ENCODE assay signal across 25 cellular contexts in the genomic region with DNA sequence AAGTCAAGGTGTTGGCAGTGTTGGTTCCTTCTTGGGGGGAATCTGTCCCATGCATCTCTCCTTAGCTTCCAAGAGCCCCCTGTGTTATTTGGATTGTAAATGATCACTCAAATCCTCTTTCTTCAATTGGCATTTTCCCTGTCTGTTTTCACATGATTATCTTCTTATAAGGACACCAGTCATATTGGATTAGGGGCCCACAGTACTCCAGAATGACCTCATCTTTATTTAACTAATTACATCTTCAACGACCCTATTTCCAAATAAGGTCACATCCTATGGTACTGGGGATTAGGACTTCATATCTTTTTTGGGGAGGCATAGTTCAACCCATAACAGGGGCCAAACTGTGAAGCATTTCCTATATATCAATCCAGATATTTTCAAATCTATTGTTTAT. TPM values are rescaled to one million over a fixed set of nuclear protein-coding genes. Genes with fewer than 3 reads are reported as not detected.
DNase-seq lines count a peak whose midpoint lies in the region; ATAC-seq, FAIRE-seq and TF ChIP-seq lines count a peak whose summit lies in the region.
"Had no signal": no experiment of that assay in that cellular context is flagged by ENCODE, and none has a peak within 500 bp of the region (broad histone marks: within the 10 kb centered on the region; RNA-seq: fewer than 3 reads in every experiment).

No MANE protein-coding gene starts in this region.

- TF ChIP-seq RAD21 in HepG2 (CRISPR knock-in tag; IDR thresholded peaks at IDR 0.05) (no peak), K562 (CRISPR knock-in tag; conservative IDR thresholded peaks at IDR 0.05 in 1 of 2, IDR thresholded peaks at IDR 0.05 in 1 of 2) (no peak)

- H3K27ac ChIP-seq in HepG2 (ENCODE audit: extremely low read length, insufficient read depth, low read length) (no peak overlapping the region), right lobe of liver (no peak overlapping the region), K562 (ENCODE audit: extremely low read depth, low read depth, low read length) (no peak overlapping the region)
- H3K27ac ChIP-seq: A549; BLaER1 treated with 17β-estradiol and CSF1 and Interleukin-3, amounts not matched to agents 10 nM and 100 nM had no signal

- H2AFZ ChIP-seq in HepG2 (ENCODE audit: low read length) (no peak overlapping the region), K562 (ENCODE audit: low read depth, low read length) (no peak overlapping the region)
- H2AFZ ChIP-seq: GM23338 had no signal

- H3K36me3 ChIP-seq in HepG2 (replicated peaks in 1 of 2; ENCODE audit: control insufficient read depth in 1 of 2, insufficient read depth in 2 of 2, low read length in 2 of 2), result peaks cover 6 to 14% of the 10 kb centered on the region in 2 experiments; a peak in 3 of 5 replicates
- peaks cover 0 to 2% (median 0%) of the 10 kb centered on the region in 4 donors for H3K36me3 ChIP-seq in right lobe of liver
- H3K36me3 ChIP-seq in K562 (ENCODE audit: control insufficient read depth, insufficient read depth, low read length), result 0 out of 3 replicates have a peak, but pooled peaks cover 13% of the 10 kb centered on the region
- H3K36me3 ChIP-seq: BE2C had no signal

- WGBS in HepG2 (ENCODE audit: low lambda C conversion rate), result 62% methylated on average over 1 of the region's 1 CpG
- 44% methylated on average over 1 of the region's 1 CpG for WGBS in right lobe of liver (ENCODE audit: insufficient coverage, low coverage, low lambda C conversion rate, missing lambda C conversion rate)
- 11% methylated on average over 1 of the region's 1 CpG for whole genome bisulfite sequencing in K562 (ENCODE audit: insufficient coverage, low coverage, missing lambda C conversion rate)

- BruUV-seq in HepG2 (replicated peaks; lab: Mats Ljungman, UMichigan) (no TSS peak), K562 (replicated peaks; lab: Mats Ljungman, UMichigan) (no TSS peak)

- CTCF ChIA-PET in HepG2 (lab: Yijun Ruan, JAX; ENCODE audit: low intra/inter-chr PET ratio, low total read pairs), result no interaction called here
- CTCF ChIA-PET in K562 (lab: Yijun Ruan, JAX; ENCODE audit: low intra/inter-chr PET ratio), result no interaction called here

- H3K27me3 ChIP-seq in HepG2 (ENCODE audit: control insufficient read depth in 1 of 2, insufficient read depth in 2 of 2, low read length in 2 of 2) (no peaks in the 10 kb centered on the region), right lobe of liver (no peaks in the 10 kb centered on the region), K562 (ENCODE audit: control insufficient read depth in 2 of 2, insufficient read depth in 2 of 2, low read length in 2 of 2) (no peaks in the 10 kb centered on the region)
- H3K27me3 ChIP-seq: BE2C; BLaER1 treated with 17β-estradiol and CSF1 and Interleukin-3, amounts not matched to agents 10 nM and 100 nM had no signal

- no peaks in the 10 kb centered on the region for H3K4me1 ChIP-seq in HepG2 (ENCODE audit: insufficient read depth, low read length)
- H3K4me1 ChIP-seq in right lobe of liver, result no peaks in the 10 kb centered on the region
- H3K4me1 ChIP-seq in K562 (replicated peaks in 1 of 2; ENCODE audit: control insufficient read depth in 2 of 2, insufficient read depth in 2 of 2, low read length in 2 of 2), result no peaks in the 10 kb centered on the region
- H3K4me1 ChIP-seq: BE2C had no signal

- H3K4me3 ChIP-seq in HepG2 (replicated peaks in 1 of 3; ENCODE audit: insufficient read depth in 1 of 3, low read depth in 2 of 3, low read length in 3 of 3), result no peak overlapping the region
- no peak overlapping the region for H3K4me3 ChIP-seq in right lobe of liver
- no peak overlapping the region for H3K4me3 ChIP-seq in K562
- H3K4me3 ChIP-seq: A549; BLaER1 treated with 17β-estradiol and CSF1 and Interleukin-3, amounts not matched to agents 10 nM and 100 nM; GM12878; GM23338 had no signal

- FAIRE-seq in HepG2 (lab: Jason Lieb, UNC) (no peak), K562 (lab: Jason Lieb, UNC) (no peak), RCC 7860 (lab: Jason Lieb, UNC) (no peak)
- FAIRE-seq: A549, D721Med, GM12878, GM19239, H54 had no signal

- in situ Hi-C loops in HepG2 (cut with HindIII; ENCODE audit: extremely low pct_ligation_motif_present, low pct_unique_long_range_greater_than_20kb), result no loop called here
- in situ Hi-C loops in K562 (cut with MboI), result no loop called here

- H3K4me2 ChIP-seq in HepG2 (ENCODE audit: low read depth, low read length) (no peak overlapping the region), K562 (ENCODE audit: insufficient read depth, low read length) (no peak overlapping the region)
- H3K4me2 ChIP-seq: A549; BLaER1 treated with 17β-estradiol and CSF1 and Interleukin-3, amounts not matched to agents 10 nM and 100 nM; GM23338 had no signal

- TF ChIP-seq EP300 in HepG2 (IDR thresholded peaks at IDR 0.05; ENCODE audit: low read depth in 2 of 2, low read length in 2 of 2), result no peak
- no peak for TF ChIP-seq EP300 in HepG2 (CRISPR knock-in tag; IDR thresholded peaks at IDR 0.05; ENCODE audit: borderline replicate concordance)
- TF ChIP-seq EP300 in K562 (IDR thresholded peaks at IDR 0.05; ENCODE audit: low read length), result no peak

- POLR2A ChIA-PET in HepG2 (lab: Yijun Ruan, JAX), result no interaction called here
- POLR2A ChIA-PET in K562 (lab: Yijun Ruan, JAX), result no interaction called here

- DNase-seq in HepG2 (ENCODE audit: low spot score) (no peak), right lobe of liver (no peak), NCI-H82 treated with DMSO at 0.1 percent for 48 hours (lab: John Stamatoyannopoulos, UW; ENCODE audit: unreplicated experiment) (peak; percentile 96), K562 (ENCODE audit: extremely low read depth in 1 of 4, low spot score in 3 of 4) (no peak), cardiac septum (ENCODE audit: low spot score) (no peak), RCC 7860 (ENCODE audit: low spot score) (no peak)
- DNase-seq: 8988T; ACHN; AML-193; BE2C; CD4-positive, alpha-beta T cell; CD8-positive, alpha-beta memory T cell; DMS 273 treated with DMSO at 0.1 percent for 48 hours; DMS79; EL; GDM1; HCEC 1CT had no signal

- TF ChIP-seq CTCF in HepG2 (CRISPR knock-in tag; IDR thresholded peaks at IDR 0.05) (no peak), right lobe of liver (IDR thresholded peaks at IDR 0.05) (no peak), K562 (IDR thresholded peaks at IDR 0.05 in 2 of 3, conservative IDR thresholded peaks at IDR 0.05 in 1 of 3; ENCODE audit: insufficient read depth in 2 of 3, low read depth in 1 of 3, low read length in 3 of 3) (no peak)

- TF ChIP-seq POLR2A in HepG2 (IDR thresholded peaks at IDR 0.05; ENCODE audit: insufficient read depth in 1 of 2, low read depth in 2 of 2, low read length in 2 of 2), result no peak
- no peak for TF ChIP-seq POLR2A in right lobe of liver (IDR thresholded peaks at IDR 0.05)
- TF ChIP-seq POLR2A in K562 (conservative IDR thresholded peaks at IDR 0.05), result no peak

- H3K79me2 ChIP-seq in HepG2 (ENCODE audit: insufficient read depth, low read length) (no peaks in the 10 kb centered on the region), K562 (ENCODE audit: control insufficient read depth, insufficient read depth, low read length) (no peaks in the 10 kb centered on the region; the same call in 2 of the 3 replicates)

- no peak overlapping the region for H3K9ac ChIP-seq in HepG2 (ENCODE audit: insufficient read depth, low read depth, low read length)
- no peak overlapping the region for H3K9ac ChIP-seq in K562 (ENCODE audit: insufficient read depth in 1 of 2, low read depth in 2 of 2, low read length in 2 of 2)
- H3K9ac ChIP-seq: BLaER1 treated with 17β-estradiol and CSF1 and Interleukin-3, amounts not matched to agents 10 nM and 100 nM had no signal

- intact Hi-C loops in HepG2 (cut with micrococcal nuclease; ENCODE audit: unreplicated experiment) (no loop called here), right lobe of liver (cut with DNase I) (no loop called here), K562 (cut with micrococcal nuclease) (no loop called here), cardiac septum (cut with DNase I) (no loop called here)

- no peaks in the 10 kb centered on the region for H3K9me1 ChIP-seq in K562 (ENCODE audit: control insufficient read depth, insufficient read depth, low read length)

- H3K9me3 ChIP-seq in HepG2 (ENCODE audit: low read length) (no peaks in the 10 kb centered on the region), right lobe of liver (no peaks in the 10 kb centered on the region), K562 (replicated peaks; ENCODE audit: control insufficient read depth, insufficient read depth, low read depth, low read length) (no peaks in the 10 kb centered on the region)
- H3K9me3 ChIP-seq: A549, BE2C had no signal

- H4K20me1 ChIP-seq in HepG2 (ENCODE audit: insufficient read depth, low read length) (no peaks in the 10 kb centered on the region), K562 (replicated peaks; ENCODE audit: control insufficient read depth, insufficient read depth, low read length) (no peaks in the 10 kb centered on the region)

- ATAC-seq in HepG2 (no peak), right lobe of liver (no peak), K562 (no peak), GM19397 (IDR thresholded peaks at IDR 0.05; ENCODE audit: unreplicated experiment) (no peak)
- ATAC-seq: A549, GM12878, GM23338 had no signal

RNA-seq across cellular contexts. Expression of a gene that starts 57.3 kb away (rescaled TPM):
- total RNA-seq in HepG2 (2016; rRNA removed; fragmentation: Illumina TruSeq; extraction: Trizol) (43.7 and 47.2 TPM in 2 replicates), right lobe of liver (10 to 100 TPM; 15.7 to 22.1 (median 18.6) TPM), K562 (2014; rRNA removed) (28.0 and 30.9 TPM in 2 replicates), K562 (2014; rRNA removed; fragmentation: Illumina TruSeq; extraction: Trizol) (27.1 and 30.2 TPM in 2 replicates), K562 (2015; rRNA removed; fragmentation: Illumina TruSeq; extraction: Trizol) (26.4 and 26.5 TPM in 2 replicates), K562 (2021) (36.3 and 38.3 TPM in 2 replicates), cardiac septum (23.5 TPM)
- total RNA-seq in HepG2 (2016; cell fraction: cytosol; rRNA removed; fragmentation: Illumina TruSeq; extraction: Trizol; ENCODE audit: low read depth), result 75.0 and 92.4 TPM in 2 replicates
- total RNA-seq in HepG2 (2016; cell fraction: insoluble cytoplasmic fraction; rRNA removed; fragmentation: Illumina TruSeq; extraction: Trizol), result 36.6 and 48.6 TPM in 2 replicates
- total RNA-seq in HepG2 (2016; cell fraction: membrane; rRNA removed; fragmentation: Illumina TruSeq; extraction: Trizol), result 68.2 and 69.6 TPM in 2 replicates
- 49.3 and 53.4 TPM in 2 replicates for total RNA-seq in HepG2 (2016; cell fraction: nucleus; rRNA removed; fragmentation: Illumina TruSeq; extraction: Trizol)
- polyA plus RNA-seq in HepG2 (2011; rRNA removed) (107 and 127 TPM in 2 replicates), K562 (2011; rRNA removed) (75.5 and 80.5 TPM in 2 replicates), K562 (2014; fragmentation: Illumina TruSeq; extraction: Trizol) (59.4 and 78.9 TPM in 2 replicates), K562 (2014; fragmentation: Nextera tagmentation; extraction: Ambion mirVana) (1 to 10 TPM; 3.4 to 6.2 TPM), K562 (2014; rRNA removed) (29.4 and 36.2 TPM in 2 replicates)
- polyA plus RNA-seq in HepG2 (2011; cell fraction: cytosol; rRNA removed), result 69.7 and 102 TPM in 2 replicates
- 65.1 and 68.2 TPM in 2 replicates for polyA plus RNA-seq in HepG2 (2011; cell fraction: nucleus; rRNA removed)
- 67.3 and 73.2 TPM in 2 replicates for polyA plus RNA-seq in HepG2 (2012)
- polyA plus RNA-seq in HepG2 (2016; cell fraction: cytosol; fragmentation: Illumina TruSeq; extraction: Trizol; ENCODE audit: low read depth), result 23.1 and 26.7 TPM in 2 replicates
- polyA plus RNA-seq in HepG2 (2016; cell fraction: insoluble cytoplasmic fraction; fragmentation: Illumina TruSeq; extraction: Trizol; ENCODE audit: low read depth), result 56.2 and 64.8 TPM in 2 replicates
- polyA plus RNA-seq in HepG2 (2016; cell fraction: membrane; fragmentation: Illumina TruSeq; extraction: Trizol; ENCODE audit: low read depth), result 68.7 and 72.2 TPM in 2 replicates
- 100 and 102 TPM in 2 replicates for polyA plus RNA-seq in HepG2 (2016; cell fraction: nucleus; fragmentation: Illumina TruSeq; extraction: Trizol; ENCODE audit: insufficient read depth, low read depth)
- polyA minus RNA-seq in HepG2 (2011; rRNA and poly(A)+ RNA removed; ENCODE audit: low replicate concordance), result 22.9 and 71.1 TPM in 2 replicates
- polyA minus RNA-seq in HepG2 (2011; cell fraction: cytosol; rRNA and poly(A)+ RNA removed), result 48.3 and 52.0 TPM in 2 replicates
- 49.8 and 61.4 TPM in 2 replicates for polyA minus RNA-seq in HepG2 (2011; cell fraction: nucleus; rRNA and poly(A)+ RNA removed)
- total RNA-seq in K562 (2011; cell fraction: chromatin; rRNA removed; ENCODE audit: low replicate concordance), result 110 and 162 TPM in 2 replicates
- 64.7 and 74.2 TPM in 2 replicates for total RNA-seq in K562 (2011; cell fraction: nucleolus; rRNA removed)
- total RNA-seq in K562 (2011; cell fraction: nucleoplasm; rRNA removed), result 91.5 and 148 TPM in 2 replicates
- polyA plus RNA-seq in K562 (2011; cell fraction: cytosol; rRNA removed), result 35.6 and 71.0 TPM in 2 replicates
- 49.7 and 103 TPM in 2 replicates for polyA plus RNA-seq in K562 (2011; cell fraction: nucleus; rRNA removed)
- polyA plus RNA-seq in K562 (2012), result 30.7 and 33.4 TPM in 2 replicates
- 87.3 and 110 TPM in 2 replicates for polyA minus RNA-seq in K562 (2011; rRNA and poly(A)+ RNA removed)
- polyA minus RNA-seq in K562 (2011; cell fraction: cytosol; rRNA and poly(A)+ RNA removed), result 29.1 and 39.5 TPM in 2 replicates
- 15.2 and 37.9 TPM in 2 replicates for polyA minus RNA-seq in K562 (2011; cell fraction: nucleus; rRNA and poly(A)+ RNA removed)
